1 cellular context compared by ENCODE assay signal in the genomic region with DNA sequence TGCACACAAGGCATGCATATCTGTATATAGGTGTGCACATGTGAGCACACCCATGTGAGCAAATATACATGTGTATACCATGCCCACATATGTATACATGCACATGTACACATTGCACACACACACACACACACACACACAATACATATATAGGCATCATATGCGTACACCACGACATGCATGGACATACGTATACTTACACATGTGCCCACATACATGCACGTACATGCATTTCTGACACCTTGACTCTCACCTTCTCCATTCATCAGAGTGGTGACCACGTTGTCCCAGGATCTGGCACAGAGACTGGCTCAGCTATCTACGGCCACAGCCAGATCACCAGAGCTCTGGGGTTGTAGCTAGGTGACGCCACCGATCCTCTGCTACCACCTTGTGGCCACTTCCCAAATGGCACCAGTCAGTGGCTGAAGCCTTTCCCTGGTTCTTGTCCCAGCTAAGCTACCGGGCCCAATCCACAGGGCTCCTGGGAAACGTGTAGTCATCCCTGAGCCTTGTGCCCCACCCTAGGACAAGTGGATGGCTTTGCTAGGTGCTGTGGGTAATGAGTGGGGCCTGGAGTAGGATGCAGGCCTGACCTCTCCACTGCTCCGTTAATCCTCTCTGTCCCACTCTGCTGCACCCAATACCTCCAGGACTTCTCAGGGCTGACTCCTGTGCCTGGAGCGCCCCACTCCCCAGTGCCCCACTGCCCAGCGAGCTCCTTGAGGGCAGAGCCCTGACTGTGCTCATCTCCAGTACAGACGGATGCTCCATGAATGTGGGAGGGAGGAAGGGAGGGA.
TF ChIP-seq lines count a peak whose summit lies in the region.

No MANE protein-coding gene starts in this region.

TF ChIP-seq in HepG2, 621 proteins besides CTCF, POLR2A, EP300 and RAD21 (continued from another document and continues in another):
- TF ChIP-seq, protein P1, sequence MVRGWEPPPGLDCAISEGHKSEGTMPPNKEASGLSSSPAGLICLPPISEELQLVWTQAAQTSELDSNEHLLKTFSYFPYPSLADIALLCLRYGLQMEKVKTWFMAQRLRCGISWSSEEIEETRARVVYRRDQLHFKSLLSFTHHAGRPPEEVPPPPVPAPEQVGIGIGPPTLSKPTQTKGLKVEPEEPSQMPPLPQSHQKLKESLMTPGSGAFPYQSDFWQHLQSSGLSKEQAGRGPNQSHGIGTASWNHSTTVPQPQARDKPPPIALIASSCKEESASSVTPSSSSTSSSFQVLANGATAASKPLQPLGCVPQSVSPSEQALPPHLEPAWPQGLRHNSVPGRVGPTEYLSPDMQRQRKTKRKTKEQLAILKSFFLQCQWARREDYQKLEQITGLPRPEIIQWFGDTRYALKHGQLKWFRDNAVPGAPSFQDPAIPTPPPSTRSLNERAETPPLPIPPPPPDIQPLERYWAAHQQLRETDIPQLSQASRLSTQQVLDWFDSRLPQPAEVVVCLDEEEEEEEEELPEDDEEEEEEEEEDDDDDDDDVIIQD (CRISPR knock-in tag; IDR thresholded peaks at IDR 0.05; ENCODE audit: low read depth), result 0 out of 2 replicates have a peak, but pooled peaks have one; percentile 29
- TF ChIP-seq ZNF83 (CRISPR knock-in tag; IDR thresholded peaks at IDR 0.05; ENCODE audit: borderline replicate concordance) (0 out of 2 replicates have a peak, but pooled peaks have one; percentile 77), ZNF446 (CRISPR knock-in tag; IDR thresholded peaks at IDR 0.05) (no peak), IRF2 (CRISPR knock-in tag; IDR thresholded peaks at IDR 0.05) (0 out of 2 replicates have a peak, but pooled peaks have one; percentile 42), HNF4A (CRISPR knock-in tag; IDR thresholded peaks at IDR 0.05) (no peak), ZNF567 (CRISPR knock-in tag; IDR thresholded peaks at IDR 0.05; ENCODE audit: borderline replicate concordance) (0 out of 2 replicates have a peak, but pooled peaks have one; percentile 64), NR2F6 (IDR thresholded peaks at IDR 0.05) (no peak), NR2F6 (CRISPR knock-in tag; IDR thresholded peaks at IDR 0.05) (peak; percentile 41; the same call in 1 of the 2 replicates), ZNF431 (CRISPR knock-in tag; IDR thresholded peaks at IDR 0.05; ENCODE audit: borderline replicate concordance, low read depth) (no peak), HOXA9 (CRISPR knock-in tag; IDR thresholded peaks at IDR 0.05; ENCODE audit: borderline replicate concordance) (0 out of 2 replicates have a peak, but pooled peaks have one; percentile 39), CBX5 (CRISPR knock-in tag; IDR thresholded peaks at IDR 0.05; ENCODE audit: borderline replicate concordance) (peak; percentile 28; the same call in 1 of the 2 replicates), ZKSCAN1 (IDR thresholded peaks at IDR 0.05; ENCODE audit: low read length) (0 out of 2 replicates have a peak, but pooled peaks have one; percentile 33), STAG1 (CRISPR knock-in tag; IDR thresholded peaks at IDR 0.05) (peak; percentile 100), GLI4 (CRISPR knock-in tag; IDR thresholded peaks at IDR 0.05; ENCODE audit: borderline replicate concordance) (no peak), SOX13 (IDR thresholded peaks at IDR 0.05) (no peak), SOX13 (CRISPR knock-in tag; conservative IDR thresholded peaks at IDR 0.05 in 1 of 2, IDR thresholded peaks at IDR 0.05 in 1 of 2) (0 out of 4 replicates have a peak, but pooled peaks of 1 of the 2 experiments have one; percentile 14), CREB1 (IDR thresholded peaks at IDR 0.05) (0 out of 2 replicates have a peak, but pooled peaks have one; percentile 2), CREB1 (CRISPR knock-in tag; IDR thresholded peaks at IDR 0.05) (no peak), ZNF205 (CRISPR knock-in tag; IDR thresholded peaks at IDR 0.05) (0 out of 2 replicates have a peak, but pooled peaks have one; percentile 23), KDM5B (CRISPR knock-in tag; IDR thresholded peaks at IDR 0.05; ENCODE audit: borderline replicate concordance) (no peak), RXRB (CRISPR knock-in tag; IDR thresholded peaks at IDR 0.05; ENCODE audit: borderline replicate concordance) (peak; percentile 39; the same call in 1 of the 2 replicates), ZNF614 (CRISPR knock-in tag; IDR thresholded peaks at IDR 0.05; ENCODE audit: borderline replicate concordance) (peak; percentile 42; the same call in 1 of the 2 replicates), SMAD1 (CRISPR knock-in tag; IDR thresholded peaks at IDR 0.05; ENCODE audit: borderline replicate concordance, low read depth) (0 out of 2 replicates have a peak, but pooled peaks have one; percentile 17), MXD4 (CRISPR knock-in tag; IDR thresholded peaks at IDR 0.05) (no peak), GTF3A (CRISPR knock-in tag; conservative IDR thresholded peaks at IDR 0.05) (no peak), LCORL (IDR thresholded peaks at IDR 0.05) (no peak), LCORL (CRISPR knock-in tag; IDR thresholded peaks at IDR 0.05) (0 out of 2 replicates have a peak, but pooled peaks have one; percentile 45), ZNF589 (CRISPR knock-in tag; conservative IDR thresholded peaks at IDR 0.05) (no peak), KMT2B (CRISPR knock-in tag; IDR thresholded peaks at IDR 0.05) (no peak), PTBP1 (IDR thresholded peaks at IDR 0.05; ENCODE audit: low read depth, low read length, poor library complexity, severe bottlenecking) (no peak), ZZZ3 (CRISPR knock-in tag; IDR thresholded peaks at IDR 0.05; ENCODE audit: borderline replicate concordance) (0 out of 2 replicates have a peak, but pooled peaks have one; percentile 49), ZNF124 (CRISPR knock-in tag; IDR thresholded peaks at IDR 0.05) (no peak), ZNF180 (CRISPR knock-in tag; IDR thresholded peaks at IDR 0.05; ENCODE audit: borderline replicate concordance, low read depth) (no peak)
- TF ChIP-seq, protein P2, sequence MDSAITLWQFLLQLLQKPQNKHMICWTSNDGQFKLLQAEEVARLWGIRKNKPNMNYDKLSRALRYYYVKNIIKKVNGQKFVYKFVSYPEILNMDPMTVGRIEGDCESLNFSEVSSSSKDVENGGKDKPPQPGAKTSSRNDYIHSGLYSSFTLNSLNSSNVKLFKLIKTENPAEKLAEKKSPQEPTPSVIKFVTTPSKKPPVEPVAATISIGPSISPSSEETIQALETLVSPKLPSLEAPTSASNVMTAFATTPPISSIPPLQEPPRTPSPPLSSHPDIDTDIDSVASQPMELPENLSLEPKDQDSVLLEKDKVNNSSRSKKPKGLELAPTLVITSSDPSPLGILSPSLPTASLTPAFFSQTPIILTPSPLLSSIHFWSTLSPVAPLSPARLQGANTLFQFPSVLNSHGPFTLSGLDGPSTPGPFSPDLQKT (CRISPR knock-in tag; IDR thresholded peaks at IDR 0.05; ENCODE audit: borderline replicate concordance), result no peak
- TF ChIP-seq, protein P3, sequence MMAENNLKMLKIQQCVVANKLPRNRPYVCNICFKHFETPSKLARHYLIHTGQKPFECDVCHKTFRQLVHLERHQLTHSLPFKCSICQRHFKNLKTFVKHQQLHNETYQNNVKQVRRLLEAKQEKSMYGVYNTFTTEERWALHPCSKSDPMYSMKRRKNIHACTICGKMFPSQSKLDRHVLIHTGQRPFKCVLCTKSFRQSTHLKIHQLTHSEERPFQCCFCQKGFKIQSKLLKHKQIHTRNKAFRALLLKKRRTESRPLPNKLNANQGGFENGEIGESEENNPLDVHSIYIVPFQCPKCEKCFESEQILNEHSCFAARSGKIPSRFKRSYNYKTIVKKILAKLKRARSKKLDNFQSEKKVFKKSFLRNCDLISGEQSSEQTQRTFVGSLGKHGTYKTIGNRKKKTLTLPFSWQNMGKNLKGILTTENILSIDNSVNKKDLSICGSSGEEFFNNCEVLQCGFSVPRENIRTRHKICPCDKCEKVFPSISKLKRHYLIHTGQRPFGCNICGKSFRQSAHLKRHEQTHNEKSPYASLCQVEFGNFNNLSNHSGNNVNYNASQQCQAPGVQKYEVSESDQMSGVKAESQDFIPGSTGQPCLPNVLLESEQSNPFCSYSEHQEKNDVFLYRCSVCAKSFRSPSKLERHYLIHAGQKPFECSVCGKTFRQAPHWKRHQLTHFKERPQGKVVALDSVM (CRISPR knock-in tag; IDR thresholded peaks at IDR 0.05), result no peak
- TF ChIP-seq, protein P4, sequence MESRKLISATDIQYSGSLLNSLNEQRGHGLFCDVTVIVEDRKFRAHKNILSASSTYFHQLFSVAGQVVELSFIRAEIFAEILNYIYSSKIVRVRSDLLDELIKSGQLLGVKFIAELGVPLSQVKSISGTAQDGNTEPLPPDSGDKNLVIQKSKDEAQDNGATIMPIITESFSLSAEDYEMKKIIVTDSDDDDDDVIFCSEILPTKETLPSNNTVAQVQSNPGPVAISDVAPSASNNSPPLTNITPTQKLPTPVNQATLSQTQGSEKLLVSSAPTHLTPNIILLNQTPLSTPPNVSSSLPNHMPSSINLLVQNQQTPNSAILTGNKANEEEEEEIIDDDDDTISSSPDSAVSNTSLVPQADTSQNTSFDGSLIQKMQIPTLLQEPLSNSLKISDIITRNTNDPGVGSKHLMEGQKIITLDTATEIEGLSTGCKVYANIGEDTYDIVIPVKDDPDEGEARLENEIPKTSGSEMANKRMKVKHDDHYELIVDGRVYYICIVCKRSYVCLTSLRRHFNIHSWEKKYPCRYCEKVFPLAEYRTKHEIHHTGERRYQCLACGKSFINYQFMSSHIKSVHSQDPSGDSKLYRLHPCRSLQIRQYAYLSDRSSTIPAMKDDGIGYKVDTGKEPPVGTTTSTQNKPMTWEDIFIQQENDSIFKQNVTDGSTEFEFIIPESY (CRISPR knock-in tag; IDR thresholded peaks at IDR 0.05), result 0 out of 2 replicates have a peak, but pooled peaks have one; percentile 15
- TF ChIP-seq, protein P5, sequence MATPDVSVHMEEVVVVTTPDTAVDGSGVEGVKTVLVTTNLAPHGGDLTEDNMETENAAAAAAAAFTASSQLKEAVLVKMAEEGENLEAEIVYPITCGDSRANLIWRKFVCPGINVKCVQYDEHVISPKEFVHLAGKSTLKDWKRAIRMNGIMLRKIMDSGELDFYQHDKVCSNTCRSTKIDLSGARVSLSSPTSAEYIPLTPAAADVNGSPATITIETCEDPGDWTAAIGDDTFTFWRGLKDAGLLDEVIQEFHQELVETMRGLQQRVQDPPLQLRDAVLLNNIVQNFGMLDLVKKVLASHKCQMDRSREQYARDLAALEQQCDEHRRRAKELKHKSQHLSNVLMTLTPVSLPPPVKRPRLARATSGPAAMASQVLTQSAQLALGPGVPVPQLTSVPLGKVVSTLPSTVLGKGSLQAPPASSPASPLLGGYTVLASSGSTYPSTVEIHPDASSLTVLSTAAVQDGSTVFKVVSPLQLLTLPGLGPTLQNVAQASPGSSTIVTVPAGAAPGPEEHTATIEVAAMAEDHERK (CRISPR knock-in tag; IDR thresholded peaks at IDR 0.05; ENCODE audit: low read depth), result no peak
- TF ChIP-seq, protein P6, sequence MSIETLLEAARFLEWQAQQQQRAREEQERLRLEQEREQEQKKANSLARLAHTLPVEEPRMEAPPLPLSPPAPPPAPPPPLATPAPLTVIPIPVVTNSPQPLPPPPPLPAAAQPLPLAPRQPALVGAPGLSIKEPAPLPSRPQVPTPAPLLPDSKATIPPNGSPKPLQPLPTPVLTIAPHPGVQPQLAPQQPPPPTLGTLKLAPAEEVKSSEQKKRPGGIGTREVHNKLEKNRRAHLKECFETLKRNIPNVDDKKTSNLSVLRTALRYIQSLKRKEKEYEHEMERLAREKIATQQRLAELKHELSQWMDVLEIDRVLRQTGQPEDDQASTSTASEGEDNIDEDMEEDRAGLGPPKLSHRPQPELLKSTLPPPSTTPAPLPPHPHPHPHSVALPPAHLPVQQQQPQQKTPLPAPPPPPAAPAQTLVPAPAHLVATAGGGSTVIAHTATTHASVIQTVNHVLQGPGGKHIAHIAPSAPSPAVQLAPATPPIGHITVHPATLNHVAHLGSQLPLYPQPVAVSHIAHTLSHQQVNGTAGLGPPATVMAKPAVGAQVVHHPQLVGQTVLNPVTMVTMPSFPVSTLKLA (IDR thresholded peaks at IDR 0.05), result peak; percentile 79
- TF ChIP-seq, protein P7, sequence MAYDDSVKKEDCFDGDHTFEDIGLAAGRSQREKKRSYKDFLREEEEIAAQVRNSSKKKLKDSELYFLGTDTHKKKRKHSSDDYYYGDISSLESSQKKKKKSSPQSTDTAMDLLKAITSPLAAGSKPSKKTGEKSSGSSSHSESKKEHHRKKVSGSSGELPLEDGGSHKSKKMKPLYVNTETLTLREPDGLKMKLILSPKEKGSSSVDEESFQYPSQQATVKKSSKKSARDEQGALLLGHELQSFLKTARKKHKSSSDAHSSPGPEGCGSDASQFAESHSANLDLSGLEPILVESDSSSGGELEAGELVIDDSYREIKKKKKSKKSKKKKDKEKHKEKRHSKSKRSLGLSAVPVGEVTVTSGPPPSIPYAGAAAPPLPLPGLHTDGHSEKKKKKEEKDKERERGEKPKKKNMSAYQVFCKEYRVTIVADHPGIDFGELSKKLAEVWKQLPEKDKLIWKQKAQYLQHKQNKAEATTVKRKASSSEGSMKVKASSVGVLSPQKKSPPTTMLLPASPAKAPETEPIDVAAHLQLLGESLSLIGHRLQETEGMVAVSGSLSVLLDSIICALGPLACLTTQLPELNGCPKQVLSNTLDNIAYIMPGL (CRISPR knock-in tag; IDR thresholded peaks at IDR 0.05; ENCODE audit: borderline replicate concordance in 1 of 2, low read depth in 1 of 2), result peak; percentile 50 to 55; a peak in 1 of 4 replicates
- TF ChIP-seq, protein P8, sequence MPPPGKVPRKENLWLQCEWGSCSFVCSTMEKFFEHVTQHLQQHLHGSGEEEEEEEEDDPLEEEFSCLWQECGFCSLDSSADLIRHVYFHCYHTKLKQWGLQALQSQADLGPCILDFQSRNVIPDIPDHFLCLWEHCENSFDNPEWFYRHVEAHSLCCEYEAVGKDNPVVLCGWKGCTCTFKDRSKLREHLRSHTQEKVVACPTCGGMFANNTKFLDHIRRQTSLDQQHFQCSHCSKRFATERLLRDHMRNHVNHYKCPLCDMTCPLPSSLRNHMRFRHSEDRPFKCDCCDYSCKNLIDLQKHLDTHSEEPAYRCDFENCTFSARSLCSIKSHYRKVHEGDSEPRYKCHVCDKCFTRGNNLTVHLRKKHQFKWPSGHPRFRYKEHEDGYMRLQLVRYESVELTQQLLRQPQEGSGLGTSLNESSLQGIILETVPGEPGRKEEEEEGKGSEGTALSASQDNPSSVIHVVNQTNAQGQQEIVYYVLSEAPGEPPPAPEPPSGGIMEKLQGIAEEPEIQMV (CRISPR knock-in tag; IDR thresholded peaks at IDR 0.05; ENCODE audit: low read depth), result peak; percentile 35; the same call in 1 of the 2 replicates
- TF ChIP-seq, protein P9, sequence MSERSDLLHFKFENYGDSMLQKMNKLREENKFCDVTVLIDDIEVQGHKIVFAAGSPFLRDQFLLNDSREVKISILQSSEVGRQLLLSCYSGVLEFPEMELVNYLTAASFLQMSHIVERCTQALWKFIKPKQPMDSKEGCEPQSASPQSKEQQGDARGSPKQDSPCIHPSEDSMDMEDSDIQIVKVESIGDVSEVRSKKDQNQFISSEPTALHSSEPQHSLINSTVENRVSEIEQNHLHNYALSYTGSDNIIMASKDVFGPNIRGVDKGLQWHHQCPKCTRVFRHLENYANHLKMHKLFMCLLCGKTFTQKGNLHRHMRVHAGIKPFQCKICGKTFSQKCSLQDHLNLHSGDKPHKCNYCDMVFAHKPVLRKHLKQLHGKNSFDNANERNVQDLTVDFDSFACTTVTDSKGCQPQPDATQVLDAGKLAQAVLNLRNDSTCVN (CRISPR knock-in tag; IDR thresholded peaks at IDR 0.05; ENCODE audit: borderline replicate concordance), result 0 out of 2 replicates have a peak, but pooled peaks have one; percentile 40
- TF ChIP-seq, protein P10, sequence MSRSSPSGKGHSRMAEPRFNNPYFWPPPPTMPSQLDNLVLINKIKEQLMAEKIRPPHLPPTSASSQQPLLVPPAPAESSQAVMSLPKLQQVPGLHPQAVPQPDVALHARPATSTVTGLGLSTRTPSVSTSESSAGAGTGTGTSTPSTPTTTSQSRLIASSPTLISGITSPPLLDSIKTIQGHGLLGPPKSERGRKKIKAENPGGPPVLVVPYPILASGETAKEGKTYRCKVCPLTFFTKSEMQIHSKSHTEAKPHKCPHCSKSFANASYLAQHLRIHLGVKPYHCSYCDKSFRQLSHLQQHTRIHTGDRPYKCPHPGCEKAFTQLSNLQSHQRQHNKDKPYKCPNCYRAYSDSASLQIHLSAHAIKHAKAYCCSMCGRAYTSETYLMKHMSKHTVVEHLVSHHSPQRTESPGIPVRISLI (CRISPR knock-in tag; IDR thresholded peaks at IDR 0.05; ENCODE audit: borderline replicate concordance), result no peak
